In genomic region chr19:3413796-3414327, GRCh38 we compare ENCODE assay signal across 1 cellular context.
TF ChIP-seq lines count a peak whose summit lies in the region.

No MANE protein-coding gene starts in this region.

TF ChIP-seq in HepG2, 621 proteins besides CTCF, POLR2A, EP300 and RAD21 (continued from another document and continues in another):
- TF ChIP-seq NR2C2 (CRISPR knock-in tag; IDR thresholded peaks at IDR 0.05; ENCODE audit: borderline replicate concordance) (peak; percentile 66), ZNF563 (CRISPR knock-in tag; IDR thresholded peaks at IDR 0.05) (peak; percentile 85; the same call in 1 of the 2 replicates), GZF1 (CRISPR knock-in tag; IDR thresholded peaks at IDR 0.05) (no peak), GABPB1 (CRISPR knock-in tag; IDR thresholded peaks at IDR 0.05) (peak; percentile 53), ZNF224 (CRISPR knock-in tag; IDR thresholded peaks at IDR 0.05) (no peak), RFX3 (CRISPR knock-in tag; IDR thresholded peaks at IDR 0.05) (no peak), ZNF260 (CRISPR knock-in tag; IDR thresholded peaks at IDR 0.05; ENCODE audit: borderline replicate concordance, low read depth) (no peak), ELF1 (CRISPR knock-in tag; IDR thresholded peaks at IDR 0.05) (peak; percentile 70), GTF2F1 (IDR thresholded peaks at IDR 0.05; ENCODE audit: low read length) (no peak), ELF4 (CRISPR knock-in tag; IDR thresholded peaks at IDR 0.05; ENCODE audit: borderline replicate concordance) (no peak), ATM (IDR thresholded peaks at IDR 0.05; ENCODE audit: borderline replicate concordance) (no peak), NCOA2 (CRISPR knock-in tag; IDR thresholded peaks at IDR 0.05) (peak; percentile 92), ZNF687 (CRISPR knock-in tag; IDR thresholded peaks at IDR 0.05) (peak; percentile 56), SAP130 (CRISPR knock-in tag; IDR thresholded peaks at IDR 0.05; ENCODE audit: low read depth) (peak; percentile 83), SMAD9 (CRISPR knock-in tag; IDR thresholded peaks at IDR 0.05) (no peak), SMAD1 (CRISPR knock-in tag; IDR thresholded peaks at IDR 0.05; ENCODE audit: borderline replicate concordance, low read depth) (no peak), TGIF2 (CRISPR knock-in tag; IDR thresholded peaks at IDR 0.05) (no peak), ISL2 (CRISPR knock-in tag; IDR thresholded peaks at IDR 0.05) (peak; percentile 93), ZNF788 (CRISPR knock-in tag; IDR thresholded peaks at IDR 0.05; ENCODE audit: borderline replicate concordance) (peak; percentile 20; the same call in 1 of the 2 replicates), ZNF614 (CRISPR knock-in tag; IDR thresholded peaks at IDR 0.05; ENCODE audit: borderline replicate concordance) (peak; percentile 93; the same call in 1 of the 2 replicates), ETS1 (CRISPR knock-in tag; IDR thresholded peaks at IDR 0.05) (no peak), MBNL3 (CRISPR knock-in tag; conservative IDR thresholded peaks at IDR 0.05) (no peak), REL (CRISPR knock-in tag; conservative IDR thresholded peaks at IDR 0.05) (no peak), NCOA5 (CRISPR knock-in tag; IDR thresholded peaks at IDR 0.05) (no peak), ZNF263 (CRISPR knock-in tag; IDR thresholded peaks at IDR 0.05) (peak; percentile 69), THAP9 (CRISPR knock-in tag; IDR thresholded peaks at IDR 0.05; ENCODE audit: borderline replicate concordance) (no peak; the same call in 1 of the 2 replicates), ZZZ3 (CRISPR knock-in tag; IDR thresholded peaks at IDR 0.05; ENCODE audit: borderline replicate concordance) (no peak), GPBP1L1 (CRISPR knock-in tag; IDR thresholded peaks at IDR 0.05) (no peak), SNAI1 (CRISPR knock-in tag; IDR thresholded peaks at IDR 0.05; ENCODE audit: borderline replicate concordance) (no peak), ZNF331 (CRISPR knock-in tag; IDR thresholded peaks at IDR 0.05) (0 out of 2 replicates have a peak, but pooled peaks have one; percentile 43), GMEB1 (CRISPR knock-in tag; IDR thresholded peaks at IDR 0.05; ENCODE audit: borderline replicate concordance) (peak; percentile 47; the same call in 1 of the 2 replicates), REST (IDR thresholded peaks at IDR 0.05; ENCODE audit: borderline replicate concordance in 1 of 2, low read depth in 1 of 2, low read length in 2 of 2) (no peak), BRF2 (CRISPR knock-in tag; IDR thresholded peaks at IDR 0.05) (0 out of 2 replicates have a peak, but pooled peaks have one; percentile 63), PLSCR1 (CRISPR knock-in tag; IDR thresholded peaks at IDR 0.05; ENCODE audit: borderline replicate concordance) (no peak), ZNF335 (CRISPR knock-in tag; IDR thresholded peaks at IDR 0.05) (no peak), ZNF431 (CRISPR knock-in tag; IDR thresholded peaks at IDR 0.05; ENCODE audit: borderline replicate concordance, low read depth) (no peak), NAIF1 (CRISPR knock-in tag; IDR thresholded peaks at IDR 0.05; ENCODE audit: borderline replicate concordance) (no peak), ZNF777 (CRISPR knock-in tag; IDR thresholded peaks at IDR 0.05) (peak; percentile 40; the same call in 1 of the 2 replicates), TFDP1 (CRISPR knock-in tag; IDR thresholded peaks at IDR 0.05; ENCODE audit: borderline replicate concordance) (no peak; the same call in 1 of the 2 replicates), FOSL2 (CRISPR knock-in tag; IDR thresholded peaks at IDR 0.05) (peak; percentile 83), TRIM24 (CRISPR knock-in tag; IDR thresholded peaks at IDR 0.05) (0 out of 2 replicates have a peak, but pooled peaks have one; percentile 39), TERF1 (CRISPR knock-in tag; IDR thresholded peaks at IDR 0.05) (no peak), ZNF644 (CRISPR knock-in tag; IDR thresholded peaks at IDR 0.05; ENCODE audit: low read depth) (0 out of 2 replicates have a peak, but pooled peaks have one; percentile 9), ZBTB3 (CRISPR knock-in tag; IDR thresholded peaks at IDR 0.05; ENCODE audit: borderline replicate concordance, low read depth) (no peak), RXRB (CRISPR knock-in tag; IDR thresholded peaks at IDR 0.05; ENCODE audit: borderline replicate concordance) (peak; percentile 99)
